In the genomic region with DNA sequence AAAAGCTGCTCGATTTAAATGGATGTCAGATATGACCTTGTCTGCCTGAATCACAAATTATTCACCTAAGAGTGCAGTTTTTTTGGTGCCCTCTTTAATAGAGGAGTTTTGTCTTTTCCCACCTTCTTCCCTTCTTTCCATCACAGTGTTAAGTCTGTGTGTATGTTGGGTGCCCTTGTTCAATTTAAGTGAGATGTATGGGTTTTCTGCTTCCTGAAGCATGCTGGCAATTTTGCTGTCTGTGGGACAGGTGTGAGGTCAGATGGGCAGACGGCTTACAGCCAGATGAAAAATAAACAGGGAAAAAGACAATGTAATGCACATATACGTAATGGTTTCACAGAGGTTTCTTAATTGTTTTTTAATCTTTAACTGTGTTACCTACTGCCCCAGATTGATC, we compare ENCODE assay signal across 27 cellular contexts.
DNase-seq lines count a peak whose midpoint lies in the region; ATAC-seq, FAIRE-seq and TF ChIP-seq lines count a peak whose summit lies in the region.
"Had no signal": no experiment of that assay in that cellular context is flagged by ENCODE, and none has a peak within 500 bp of the region (broad histone marks: within the 10 kb centered on the region; RNA-seq: fewer than 3 reads in every experiment).

No MANE protein-coding gene starts in this region.

- no peak overlapping the region for H3K4me2 ChIP-seq in K562 (ENCODE audit: insufficient read depth, low read length)

- H3K4me3 ChIP-seq in K562: no peak overlapping the region
- H3K4me3 ChIP-seq: adrenal gland, coronary artery, heart left ventricle, skin epidermis, tibial nerve had no signal

- H4K20me1 ChIP-seq in K562 (replicated peaks; ENCODE audit: control insufficient read depth, insufficient read depth, low read length): peaks cover 2% of the 10 kb centered on the region

- peaks cover 58% of the 10 kb centered on the region for H3K4me1 Mint-ChIP-seq in activated T-cell treated with anti-CD3 and anti-CD28 coated beads, Interleukin-2, amount 50 U/mL, for 72 hours (ENCODE audit: low read depth)
- peaks cover 34% of the 10 kb centered on the region for H3K4me1 Mint-ChIP-seq in activated T-cell treated with anti-CD3 and anti-CD28 coated beads, Interleukin-2, amount 50 U/mL, for 4 hours (ENCODE audit: low read depth)
- H3K4me1 Mint-ChIP-seq in natural killer cell treated with Interleukin-12 subunit alpha and Interleukin-12 subunit beta and Interleukin-15 and Interleukin-18, amount 100 ng/mL, for 72 hours (ENCODE audit: low read depth in 2 of 2): peaks cover 40 to 46% of the 10 kb centered on the region in 2 donors

- peak overlapping the region; percentile 16 to 23 for H3K4me3 Mint-ChIP-seq in activated T-cell treated with anti-CD3 and anti-CD28 coated beads, Interleukin-2, amount 50 U/mL, for 72 hours
- no peak overlapping the region for H3K4me3 Mint-ChIP-seq in activated T-cell treated with anti-CD3 and anti-CD28 coated beads, Interleukin-2, amount 50 U/mL, for 4 hours
- peak overlapping the region; percentile 13 for H3K4me3 Mint-ChIP-seq in natural killer cell treated with Interleukin-12 subunit alpha and Interleukin-12 subunit beta and Interleukin-15 and Interleukin-18, amount 100 ng/mL, for 72 hours
- H3K4me3 Mint-ChIP-seq: CD14-positive monocyte had no signal

- peaks cover 3 to 10% of the 10 kb centered on the region in 2 donors for H3K36me3 Mint-ChIP-seq in activated T-cell treated with anti-CD3 and anti-CD28 coated beads, Interleukin-2, amount 50 U/mL, for 72 hours (ENCODE audit: insufficient read depth in 2 of 2)
- peaks cover 55% of the 10 kb centered on the region for H3K36me3 Mint-ChIP-seq in activated T-cell treated with anti-CD3 and anti-CD28 coated beads, Interleukin-2, amount 50 U/mL, for 4 hours (ENCODE audit: insufficient read depth)
- H3K36me3 Mint-ChIP-seq in natural killer cell treated with Interleukin-12 subunit alpha and Interleukin-12 subunit beta and Interleukin-15 and Interleukin-18, amount 100 ng/mL, for 72 hours: peaks cover 12% of the 10 kb centered on the region

- peaks cover 25% of the 10 kb centered on the region for H3K79me2 ChIP-seq in K562 (ENCODE audit: control insufficient read depth, insufficient read depth, low read length)

- no peak for TF ChIP-seq EP300 in K562 (IDR thresholded peaks at IDR 0.05; ENCODE audit: low read length)

- intact Hi-C loops in K562 (cut with micrococcal nuclease): no loop called here

- peak overlapping the region; percentile 33 for H3K27ac Mint-ChIP-seq in activated T-cell treated with anti-CD3 and anti-CD28 coated beads, Interleukin-2, amount 50 U/mL, for 72 hours
- peak overlapping the region in 1 of 2 donors; percentile 0 for H3K27ac Mint-ChIP-seq in natural killer cell treated with Interleukin-12 subunit alpha and Interleukin-12 subunit beta and Interleukin-15 and Interleukin-18, amount 100 ng/mL, for 72 hours

- TF ChIP-seq POLR2A in K562 (conservative IDR thresholded peaks at IDR 0.05): no peak

- no peaks in the 10 kb centered on the region for H3K27me3 Mint-ChIP-seq in activated T-cell treated with anti-CD3 and anti-CD28 coated beads, Interleukin-2, amount 50 U/mL, for 72 hours (ENCODE audit: low read depth)
- H3K27me3 Mint-ChIP-seq in activated T-cell treated with anti-CD3 and anti-CD28 coated beads, Interleukin-2, amount 50 U/mL, for 4 hours (ENCODE audit: low read depth): no peaks in the 10 kb centered on the region
- no peaks in the 10 kb centered on the region for H3K27me3 Mint-ChIP-seq in natural killer cell treated with Interleukin-12 subunit alpha and Interleukin-12 subunit beta and Interleukin-15 and Interleukin-18, amount 100 ng/mL, for 72 hours

- no peak overlapping the region; the same call in 2 of the 3 replicates for H3K27ac ChIP-seq in K562 (ENCODE audit: extremely low read depth, low read depth, low read length)
- H3K27ac ChIP-seq: coronary artery, heart left ventricle, neutrophil, skin epidermis, tibial nerve had no signal

- no peaks in the 10 kb centered on the region for H3K27me3 ChIP-seq in K562 (ENCODE audit: control insufficient read depth in 2 of 2, insufficient read depth in 2 of 2, low read length in 2 of 2)
- H3K27me3 ChIP-seq: adrenal gland, heart left ventricle, neutrophil, tibial nerve had no signal

- no peak for FAIRE-seq in K562 (lab: Jason Lieb, UNC)
- FAIRE-seq: bronchial epithelial cell, GM12892, H1 had no signal

- WGBS in K562 (ENCODE audit: insufficient coverage, low coverage, missing lambda C conversion rate): 79% methylated on average over 3 of the region's 3 CpGs

- peaks cover 3 to 21% of the 10 kb centered on the region in 2 experiments; a peak in 4 of 5 replicates for H3K4me1 ChIP-seq in K562 (replicated peaks in 1 of 2; ENCODE audit: control insufficient read depth in 2 of 2, insufficient read depth in 2 of 2, low read length in 2 of 2)

- POLR2A ChIA-PET in K562 (lab: Yijun Ruan, JAX): interaction anchor here (1.3 to 1.7 kb wide), 2 partner anchors 16 to 49 kb away, joined by 3 to 4 read pairs; no protein-coding TSS in a partner anchor

- no peaks in the 10 kb centered on the region for H3K9me3 Mint-ChIP-seq in activated T-cell treated with anti-CD3 and anti-CD28 coated beads, Interleukin-2, amount 50 U/mL, for 72 hours
- no peaks in the 10 kb centered on the region for H3K9me3 Mint-ChIP-seq in activated T-cell treated with anti-CD3 and anti-CD28 coated beads, Interleukin-2, amount 50 U/mL, for 4 hours
- H3K9me3 Mint-ChIP-seq in natural killer cell treated with Interleukin-12 subunit alpha and Interleukin-12 subunit beta and Interleukin-15 and Interleukin-18, amount 100 ng/mL, for 72 hours: no peaks in the 10 kb centered on the region
- H3K9me3 Mint-ChIP-seq: CD14-positive monocyte had no signal

- no peak for TF ChIP-seq RAD21 in K562 (CRISPR knock-in tag; conservative IDR thresholded peaks at IDR 0.05 in 1 of 2, IDR thresholded peaks at IDR 0.05 in 1 of 2)

- H3K9me3 ChIP-seq in K562 (replicated peaks; ENCODE audit: control insufficient read depth, insufficient read depth, low read depth, low read length): no peaks in the 10 kb centered on the region
- H3K9me3 ChIP-seq: adrenal gland, heart left ventricle, neutrophil, tibial nerve had no signal

- in situ Hi-C loops in K562 (cut with MboI): no loop called here

- TSS peak; percentile 12 for BruUV-seq in K562 (replicated peaks; lab: Mats Ljungman, UMichigan)

- CTCF ChIA-PET in K562 (lab: Yijun Ruan, JAX; ENCODE audit: low intra/inter-chr PET ratio): no interaction called here

- H3K9me1 ChIP-seq in K562 (ENCODE audit: control insufficient read depth, insufficient read depth, low read length): peaks cover 15% of the 10 kb centered on the region

- no peak for ATAC-seq in activated T-cell treated with anti-CD3 and anti-CD28 coated beads, Interleukin-2, amount 50 U/mL, for 72 hours (replicated peaks in 1 of 2)
- ATAC-seq in activated T-cell treated with anti-CD3 and anti-CD28 coated beads, Interleukin-2, amount 50 U/mL, for 4 hours: no peak
- no peak for ATAC-seq in K562
- no peak for ATAC-seq in natural killer cell treated with Interleukin-12 subunit alpha and Interleukin-12 subunit beta and Interleukin-15 and Interleukin-18, amount 100 ng/mL, for 72 hours
- no peak for ATAC-seq in HG03439 (IDR thresholded peaks at IDR 0.05; ENCODE audit: unreplicated experiment)
- ATAC-seq in HG02588 (IDR thresholded peaks at IDR 0.05; ENCODE audit: unreplicated experiment): no peak
- ATAC-seq: heart left ventricle had no signal

- no peak overlapping the region for H2AFZ ChIP-seq in K562 (ENCODE audit: low read depth, low read length)

- no peak for DNase-seq in activated T-cell treated with anti-CD3 and anti-CD28 coated beads, Interleukin-2, amount 50 U/mL, for 72 hours
- DNase-seq in activated T-cell treated with anti-CD3 and anti-CD28 coated beads, Interleukin-2, amount 50 U/mL, for 4 hours: no peak
- DNase-seq in NCI-H69 (lab: John Stamatoyannopoulos, UW) (peak; percentile 99), K562 (ENCODE audit: extremely low read depth in 1 of 4, low spot score in 3 of 4) (no peak), globus pallidus (ENCODE audit: low spot score) (no peak)
- DNase-seq in natural killer cell treated with Interleukin-12 subunit alpha and Interleukin-12 subunit beta and Interleukin-15 and Interleukin-18, amount 100 ng/mL, for 72 hours (ENCODE audit: low spot score): no peak
- DNase-seq: activated CD8-positive, alpha-beta memory T cell treated with anti-CD3 and anti-CD28 coated beads for 24 hours; activated effector memory CD4-positive, alpha-beta T cell treated with Interleukin-2 at 50 U/mL for 16 hours; adrenal gland; DMS153; heart left ventricle; Kasumi-1; NCI-H1105 treated with DMSO at 0.1 percent for 48 hours; NCI-H526; OCI-M1; stimulated activated CD4-positive, alpha-beta T cell treated with anti-CD3 and anti-CD28 coated beads, Interleukin-2, amount 100 ng/mL, for 48 hours; stimulated activated naive CD8-positive, alpha-beta T cell treated with anti-CD3 and anti-CD28 coated beads, Interleukin-15, Interleukin-2, amounts not matched to agents 100 U/mL and 50 U/mL, for 24 hours had no signal

- H3K36me3 ChIP-seq in K562 (ENCODE audit: control insufficient read depth, insufficient read depth, low read length): peaks cover 71% of the 10 kb centered on the region
- H3K36me3 ChIP-seq: adrenal gland, neutrophil had no signal

- no peak for TF ChIP-seq CTCF in K562 (IDR thresholded peaks at IDR 0.05 in 2 of 3, conservative IDR thresholded peaks at IDR 0.05 in 1 of 3; ENCODE audit: insufficient read depth in 2 of 3, low read depth in 1 of 3, low read length in 3 of 3)

- H3K9ac ChIP-seq in K562 (ENCODE audit: insufficient read depth in 1 of 2, low read depth in 2 of 2, low read length in 2 of 2): no peak overlapping the region

TF ChIP-seq in K562, 482 proteins besides CTCF, POLR2A, EP300 and RAD21 (continues in another document):
- TF ChIP-seq, protein P1, sequence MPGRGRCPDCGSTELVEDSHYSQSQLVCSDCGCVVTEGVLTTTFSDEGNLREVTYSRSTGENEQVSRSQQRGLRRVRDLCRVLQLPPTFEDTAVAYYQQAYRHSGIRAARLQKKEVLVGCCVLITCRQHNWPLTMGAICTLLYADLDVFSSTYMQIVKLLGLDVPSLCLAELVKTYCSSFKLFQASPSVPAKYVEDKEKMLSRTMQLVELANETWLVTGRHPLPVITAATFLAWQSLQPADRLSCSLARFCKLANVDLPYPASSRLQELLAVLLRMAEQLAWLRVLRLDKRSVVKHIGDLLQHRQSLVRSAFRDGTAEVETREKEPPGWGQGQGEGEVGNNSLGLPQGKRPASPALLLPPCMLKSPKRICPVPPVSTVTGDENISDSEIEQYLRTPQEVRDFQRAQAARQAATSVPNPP (IDR thresholded peaks at IDR 0.05; ENCODE audit: borderline replicate concordance, insufficient read depth, insufficient read length): no peak
